10 cellular contexts compared by ENCODE assay signal in the genomic region with DNA sequence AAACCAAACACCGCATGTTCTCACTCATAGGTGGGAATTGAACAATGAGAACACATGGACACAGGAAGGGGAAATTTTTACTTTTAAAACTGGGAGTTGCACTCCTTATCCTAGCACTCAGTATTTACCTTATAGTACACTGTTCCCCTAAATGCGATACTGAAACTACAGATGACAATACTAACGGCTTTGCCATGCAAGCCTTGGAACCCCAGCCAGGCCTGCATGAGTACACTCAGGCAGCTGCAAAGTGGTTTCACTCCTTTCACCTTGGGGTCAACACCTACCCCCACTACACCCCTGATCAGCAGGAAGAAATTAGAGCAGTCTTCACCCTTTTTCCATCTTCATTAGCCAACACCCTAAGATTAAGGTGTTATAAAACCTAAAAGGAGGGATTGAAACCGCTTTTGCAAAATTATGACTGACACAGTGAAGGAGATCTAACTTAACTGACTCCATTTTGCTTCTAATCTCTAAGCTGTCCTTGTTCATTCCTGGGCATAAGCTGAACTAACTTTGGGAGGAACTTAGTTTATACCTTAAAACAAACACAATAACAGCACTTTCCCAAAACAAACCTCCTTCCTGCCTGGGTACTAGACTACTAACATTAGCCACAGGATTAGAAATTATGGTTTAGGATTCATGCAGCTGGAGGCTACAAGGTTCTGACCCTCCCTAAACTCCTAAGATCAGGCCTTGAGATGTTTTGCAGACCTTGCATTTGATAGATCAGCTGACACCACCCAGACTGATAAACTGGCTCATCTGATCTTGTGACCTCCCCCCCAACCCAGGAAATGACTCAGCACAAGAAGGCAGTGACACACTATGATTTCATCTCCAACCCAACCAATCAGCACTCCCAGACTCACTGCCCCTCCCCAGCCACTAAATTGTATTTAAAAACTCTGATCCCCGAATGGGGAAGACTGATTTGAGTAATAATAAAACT.
DNase-seq lines count a peak whose midpoint lies in the region; ATAC-seq and TF ChIP-seq lines count a peak whose summit lies in the region.
"Had no signal": no experiment of that assay in that cellular context is flagged by ENCODE, and none has a peak within 500 bp of the region (broad histone marks: within the 10 kb centered on the region; RNA-seq: fewer than 3 reads in every experiment).

No MANE protein-coding gene starts in this region.

- CTCF ChIA-PET in Caco-2 (lab: Charles Lee), result no interaction called here

- no peaks in the 10 kb centered on the region for H3K4me1 Mint-ChIP-seq in Caco-2 (ENCODE audit: low read depth, unreplicated experiment)
- no peaks in the 10 kb centered on the region for H3K4me1 Mint-ChIP-seq in chondrocyte (ENCODE audit: low read depth)
- H3K4me1 Mint-ChIP-seq in stimulated activated effector memory CD8-positive, alpha-beta T cell treated with anti-CD3 and anti-CD28 coated beads, Interleukin-12 subunit alpha, Interleukin-12 subunit beta, amount 100 ng/mL, for 72 hours, result no peaks in the 10 kb centered on the region

- H3K4me3 Mint-ChIP-seq in Caco-2 (ENCODE audit: unreplicated experiment) (no peak overlapping the region), chondrocyte (ENCODE audit: unreplicated experiment) (no peak overlapping the region)
- no peak overlapping the region for H3K4me3 Mint-ChIP-seq in stimulated activated effector memory CD8-positive, alpha-beta T cell treated with anti-CD3 and anti-CD28 coated beads, Interleukin-12 subunit alpha, Interleukin-12 subunit beta, amount 100 ng/mL, for 72 hours

- H3K9me3 Mint-ChIP-seq in Caco-2 (ENCODE audit: unreplicated experiment) (no peaks in the 10 kb centered on the region), chondrocyte (ENCODE audit: low read depth) (peaks cover 15% of the 10 kb centered on the region)
- peaks cover 14% of the 10 kb centered on the region for H3K9me3 Mint-ChIP-seq in stimulated activated effector memory CD8-positive, alpha-beta T cell treated with anti-CD3 and anti-CD28 coated beads, Interleukin-12 subunit alpha, Interleukin-12 subunit beta, amount 100 ng/mL, for 72 hours

- H3K9me3 ChIP-seq in Caco-2 (no peaks in the 10 kb centered on the region; the same call in 1 of the 2 replicates), heart right ventricle (peaks cover 0 to 11% (median 0%) of the 10 kb centered on the region in 11 donors)
- H3K9me3 ChIP-seq: gastrocnemius medialis had no signal

- 78 to 83% methylated on average over 5 of the region's 5 CpGs for WGBS in heart right ventricle, 2 donors

- H3K27ac Mint-ChIP-seq in Caco-2 (ENCODE audit: unreplicated experiment) (peak overlapping the region; percentile 33), chondrocyte (ENCODE audit: unreplicated experiment) (no peak overlapping the region)
- no peak overlapping the region for H3K27ac Mint-ChIP-seq in stimulated activated effector memory CD8-positive, alpha-beta T cell treated with anti-CD3 and anti-CD28 coated beads, Interleukin-12 subunit alpha, Interleukin-12 subunit beta, amount 100 ng/mL, for 72 hours

- H3K36me3 Mint-ChIP-seq in Caco-2 (ENCODE audit: insufficient read depth, unreplicated experiment) (no peaks in the 10 kb centered on the region), chondrocyte (ENCODE audit: low read depth) (no peaks in the 10 kb centered on the region)
- H3K36me3 Mint-ChIP-seq in stimulated activated effector memory CD8-positive, alpha-beta T cell treated with anti-CD3 and anti-CD28 coated beads, Interleukin-12 subunit alpha, Interleukin-12 subunit beta, amount 100 ng/mL, for 72 hours, result no peaks in the 10 kb centered on the region

- intact Hi-C loops in Caco-2 (cut with micrococcal nuclease; ENCODE audit: unreplicated experiment), result no loop called here
- intact Hi-C loops in heart right ventricle (cut with DNase I), result no loop called here

- H3K36me3 ChIP-seq in Caco-2 (ENCODE audit: control insufficient read depth, insufficient read depth, low read length) (no peaks in the 10 kb centered on the region), heart right ventricle (no peaks in the 10 kb centered on the region)
- H3K36me3 ChIP-seq: gastrocnemius medialis had no signal

- no peak for TF ChIP-seq CTCF in Caco-2 (IDR thresholded peaks at IDR 0.05; ENCODE audit: insufficient read depth in 1 of 2, low read depth in 1 of 2, low read length in 1 of 2, severe bottlenecking in 1 of 2, unreplicated experiment in 1 of 2)
- TF ChIP-seq CTCF in chondrocyte (IDR thresholded peaks at IDR 0.05), result no peak
- TF ChIP-seq CTCF in heart right ventricle (IDR thresholded peaks at IDR 0.05), result no peak

- H3K27ac ChIP-seq in heart right ventricle, result no peak overlapping the region
- H3K27ac ChIP-seq: gastrocnemius medialis had no signal

- ATAC-seq in SK-N-SH treated with all-trans-retinoic acid at 6 μM for 48 hours (peak; percentile 40; the same call in 1 of the 3 replicates), heart right ventricle (no peak)
- no peak for ATAC-seq in stimulated activated effector memory CD8-positive, alpha-beta T cell treated with anti-CD3 and anti-CD28 coated beads, Interleukin-12 subunit alpha, Interleukin-12 subunit beta, amount 100 ng/mL, for 72 hours
- ATAC-seq: gastrocnemius medialis had no signal

- H3K4me3 ChIP-seq in Caco-2 (ENCODE audit: low read depth, low read length) (no peak overlapping the region), heart right ventricle (no peak overlapping the region)
- H3K4me3 ChIP-seq: gastrocnemius medialis had no signal

- H3K27me3 ChIP-seq in Caco-2 (replicated peaks; ENCODE audit: control insufficient read depth, insufficient read depth, low read length) (no peaks in the 10 kb centered on the region), heart right ventricle (peaks cover 0 to 33% (median 11%) of the 10 kb centered on the region in 7 donors)
- H3K27me3 ChIP-seq: gastrocnemius medialis had no signal

- POLR2A ChIA-PET in Caco-2 (lab: Charles Lee), result no interaction called here

- H3K27me3 Mint-ChIP-seq in Caco-2 (ENCODE audit: insufficient read depth, unreplicated experiment) (peaks cover 9% of the 10 kb centered on the region), chondrocyte (ENCODE audit: low read depth) (peaks cover 4% of the 10 kb centered on the region)

- DNase-seq in Caco-2, result peak; percentile 1 to 37
- peak; percentile 12 for DNase-seq in HT-29 (ENCODE audit: low spot score)
- peak; percentile 26 for DNase-seq in glomerular visceral epithelial cell (ENCODE audit: extremely low spot score)
- DNase-seq in chondrocyte (ENCODE audit: low spot score), result no peak
- no peak for DNase-seq in heart right ventricle
- DNase-seq in stimulated activated effector memory CD8-positive, alpha-beta T cell treated with anti-CD3 and anti-CD28 coated beads, Interleukin-12 subunit alpha, Interleukin-12 subunit beta, amount 100 ng/mL, for 72 hours (ENCODE audit: low spot score in 2 of 2), result no peak
- DNase-seq in NCI-H446 (lab: John Stamatoyannopoulos, UW), result no peak
- DNase-seq: activated gamma-delta T cell treated with Interleukin-2 at 50 U/mL for 16 hours, gastrocnemius medialis had no signal

- no peaks in the 10 kb centered on the region for H3K4me1 ChIP-seq in Caco-2
- H3K4me1 ChIP-seq in heart right ventricle, result no peaks in the 10 kb centered on the region
- H3K4me1 ChIP-seq: gastrocnemius medialis had no signal

- BruUV-seq in Caco-2 (replicated peaks; lab: Mats Ljungman, UMichigan), result no TSS peak

TF ChIP-seq in SK-N-SH treated with all-trans-retinoic acid at 6 μM for 48 hours, 23 proteins besides CTCF, POLR2A, EP300 and RAD21:
- TF ChIP-seq ZFP3 (CRISPR knock-in tag; IDR thresholded peaks at IDR 0.05) (no peak), TCF4 (CRISPR knock-in tag; IDR thresholded peaks at IDR 0.05; ENCODE audit: borderline replicate concordance) (no peak), TOX (CRISPR knock-in tag; IDR thresholded peaks at IDR 0.05; ENCODE audit: borderline replicate concordance) (no peak), ISL1 (CRISPR knock-in tag; IDR thresholded peaks at IDR 0.05) (no peak), ARNTL (CRISPR knock-in tag; IDR thresholded peaks at IDR 0.05; ENCODE audit: borderline replicate concordance, low read depth) (no peak), SNAI2 (CRISPR knock-in tag; IDR thresholded peaks at IDR 0.05) (no peak), ZNF8 (CRISPR knock-in tag; IDR thresholded peaks at IDR 0.05) (no peak), GLIS3 (CRISPR knock-in tag; IDR thresholded peaks at IDR 0.05) (no peak), OSR1 (CRISPR knock-in tag; IDR thresholded peaks at IDR 0.05) (no peak), ESRRG (CRISPR knock-in tag; IDR thresholded peaks at IDR 0.05) (no peak), ZNF565 (CRISPR knock-in tag; conservative IDR thresholded peaks at IDR 0.05; ENCODE audit: low read depth) (no peak)
- TF ChIP-seq, protein P1, sequence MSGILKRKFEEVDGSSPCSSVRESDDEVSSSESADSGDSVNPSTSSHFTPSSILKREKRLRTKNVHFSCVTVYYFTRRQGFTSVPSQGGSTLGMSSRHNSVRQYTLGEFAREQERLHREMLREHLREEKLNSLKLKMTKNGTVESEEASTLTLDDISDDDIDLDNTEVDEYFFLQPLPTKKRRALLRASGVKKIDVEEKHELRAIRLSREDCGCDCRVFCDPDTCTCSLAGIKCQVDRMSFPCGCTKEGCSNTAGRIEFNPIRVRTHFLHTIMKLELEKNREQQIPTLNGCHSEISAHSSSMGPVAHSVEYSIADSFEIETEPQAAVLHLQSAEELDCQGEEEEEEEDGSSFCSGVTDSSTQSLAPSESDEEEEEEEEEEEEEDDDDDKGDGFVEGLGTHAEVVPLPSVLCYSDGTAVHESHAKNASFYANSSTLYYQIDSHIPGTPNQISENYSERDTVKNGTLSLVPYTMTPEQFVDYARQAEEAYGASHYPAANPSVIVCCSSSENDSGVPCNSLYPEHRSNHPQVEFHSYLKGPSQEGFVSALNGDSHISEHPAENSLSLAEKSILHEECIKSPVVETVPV (CRISPR knock-in tag; IDR thresholded peaks at IDR 0.05), result no peak
- TF ChIP-seq, protein P2, sequence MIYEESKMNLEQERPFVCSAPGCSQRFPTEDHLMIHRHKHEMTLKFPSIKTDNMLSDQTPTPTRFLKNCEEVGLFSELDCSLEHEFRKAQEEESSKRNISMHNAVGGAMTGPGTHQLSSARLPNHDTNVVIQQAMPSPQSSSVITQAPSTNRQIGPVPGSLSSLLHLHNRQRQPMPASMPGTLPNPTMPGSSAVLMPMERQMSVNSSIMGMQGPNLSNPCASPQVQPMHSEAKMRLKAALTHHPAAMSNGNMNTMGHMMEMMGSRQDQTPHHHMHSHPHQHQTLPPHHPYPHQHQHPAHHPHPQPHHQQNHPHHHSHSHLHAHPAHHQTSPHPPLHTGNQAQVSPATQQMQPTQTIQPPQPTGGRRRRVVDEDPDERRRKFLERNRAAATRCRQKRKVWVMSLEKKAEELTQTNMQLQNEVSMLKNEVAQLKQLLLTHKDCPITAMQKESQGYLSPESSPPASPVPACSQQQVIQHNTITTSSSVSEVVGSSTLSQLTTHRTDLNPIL (CRISPR knock-in tag; IDR thresholded peaks at IDR 0.05; ENCODE audit: low read depth), result no peak

Comparison
In these comparisons a context has a peak if more than half of its experiments do, and no peak if none do; other contexts are left out.
1. DNase-seq: peak in Caco-2 (2 of 2), HT-29 (single experiment) and glomerular visceral epithelial cell (single experiment); none in chondrocyte (single experiment), heart right ventricle (0 of 2), stimulated activated effector memory CD8-positive, alpha-beta T cell treated with anti-CD3 and anti-CD28 coated beads, Interleukin-12 subunit alpha, Interleukin-12 subunit beta, amount 100 ng/mL, for 72 hours (0 of 2) and NCI-H446 (0 of 2).